Comparison of ENCODE assay signal across 30 cellular contexts in the genomic region with DNA sequence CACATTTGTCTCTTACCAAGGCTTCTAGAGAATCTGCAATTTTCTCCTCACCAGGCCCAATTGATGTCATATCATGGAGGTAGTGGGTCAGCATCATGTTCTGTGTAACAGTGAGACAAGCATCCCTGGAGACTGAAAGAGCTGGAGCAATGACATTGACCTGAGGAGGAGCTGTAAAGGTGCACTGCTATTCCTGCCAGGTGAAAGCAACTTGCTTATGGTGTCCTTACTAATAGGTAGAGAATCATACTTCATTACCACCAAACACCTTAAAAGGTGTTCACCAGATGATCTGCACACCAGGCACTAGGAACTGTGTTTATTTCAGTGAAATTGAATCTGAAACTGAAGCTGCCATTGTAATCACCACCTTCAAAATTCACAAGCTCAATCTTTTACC.
"Had no signal": no experiment of that assay in that cellular context is flagged by ENCODE, and none has a peak within 500 bp of the region (broad histone marks: within the 10 kb centered on the region; RNA-seq: fewer than 3 reads in every experiment).

No MANE protein-coding gene starts in this region.

- ATAC-seq: heart right ventricle; left cardiac atrium; mucosa of descending colon; natural killer cell treated with Interleukin-12 subunit alpha and Interleukin-12 subunit beta and Interleukin-15 and Interleukin-18, amount 100 ng/mL, for 72 hours; stimulated activated effector memory CD8-positive, alpha-beta T cell treated with anti-CD3 and anti-CD28 coated beads, Interleukin-12 subunit alpha, Interleukin-12 subunit beta, amount 100 ng/mL, for 72 hours had no signal

- H3K9ac ChIP-seq: parathyroid adenoma had no signal

- FAIRE-seq: islet of Langerhans had no signal

- DNase-seq: colonic mucosa; effector memory CD4-positive, alpha-beta T cell; erythroblast; esophagus squamous epithelium; foreskin melanocyte; glutamatergic neuron; hippocampal formation; left cardiac atrium; mesenchymal stem cell; mucosa of descending colon; naive B cell; stimulated activated CD4-positive, alpha-beta T cell treated with anti-CD3 and anti-CD28 coated beads, Interleukin-12 subunit alpha, Interleukin-12 subunit beta, amount 100 ng/mL, for 4 hours; stimulated activated CD4-positive, alpha-beta T cell treated with anti-CD3 and anti-CD28 coated beads, Interleukin-1b, Interleukin-23, amount 100 ng/mL, for 48 hours; stimulated activated CD4-positive, alpha-beta T cell treated with anti-CD3 and anti-CD28 coated beads, Interleukin-4, amount 100 ng/mL, for 24 hours; stimulated activated naive CD4-positive, alpha-beta T cell treated with Interleukin-2 at 50 U/mL for 16 hours; stomach; tibial artery had no signal

- H3K4me1 Mint-ChIP-seq: neural crest cell had no signal

- H3K27ac Mint-ChIP-seq: dendritic cell treated with granulocyte-macrophage colony-stimulating factor and Interleukin-4, amounts not matched to agents 40 ng/mL and 50 ng/mL, for 4 days; mesothelial cell of epicardium; naive B cell; natural killer cell treated with Interleukin-12 subunit alpha and Interleukin-12 subunit beta and Interleukin-15 and Interleukin-18, amount 100 ng/mL, for 72 hours; progenitor cell of endocrine pancreas; stimulated activated effector memory CD8-positive, alpha-beta T cell treated with anti-CD3 and anti-CD28 coated beads, Interleukin-12 subunit alpha, Interleukin-12 subunit beta, amount 100 ng/mL, for 72 hours; type B pancreatic cell had no signal

- H2AFZ ChIP-seq: parathyroid adenoma had no signal

- H3K9me3 ChIP-seq: colonic mucosa, esophagus squamous epithelium, heart right ventricle, left lung, mucosa of descending colon, neutrophil, stomach, tibial artery had no signal

- H3K4me3 ChIP-seq: colonic mucosa, esophagus squamous epithelium, heart right ventricle, left lung, mucosa of descending colon, smooth muscle cell, stomach, tibial artery had no signal

- H3K79me2 ChIP-seq: parathyroid adenoma had no signal

- H3K36me3 ChIP-seq: colonic mucosa, esophagus squamous epithelium, heart right ventricle, left lung, neutrophil, stomach had no signal

- H3K4me3 Mint-ChIP-seq: dendritic cell treated with granulocyte-macrophage colony-stimulating factor and Interleukin-4, amounts not matched to agents 40 ng/mL and 50 ng/mL, for 4 days; mesothelial cell of epicardium; naive B cell; natural killer cell treated with Interleukin-12 subunit alpha and Interleukin-12 subunit beta and Interleukin-15 and Interleukin-18, amount 100 ng/mL, for 72 hours; neural crest cell; stimulated activated effector memory CD8-positive, alpha-beta T cell treated with anti-CD3 and anti-CD28 coated beads, Interleukin-12 subunit alpha, Interleukin-12 subunit beta, amount 100 ng/mL, for 72 hours; type B pancreatic cell had no signal

- H3K4me1 ChIP-seq: colonic mucosa, parathyroid adenoma had no signal

- H3K27me3 ChIP-seq: colonic mucosa, heart right ventricle, left lung, neutrophil, stomach, tibial artery had no signal

- H3K9me3 Mint-ChIP-seq: dendritic cell treated with granulocyte-macrophage colony-stimulating factor and Interleukin-4, amounts not matched to agents 40 ng/mL and 50 ng/mL, for 4 days; mesothelial cell of epicardium; natural killer cell treated with Interleukin-12 subunit alpha and Interleukin-12 subunit beta and Interleukin-15 and Interleukin-18, amount 100 ng/mL, for 72 hours; neural crest cell; stimulated activated effector memory CD8-positive, alpha-beta T cell treated with anti-CD3 and anti-CD28 coated beads, Interleukin-12 subunit alpha, Interleukin-12 subunit beta, amount 100 ng/mL, for 72 hours; type B pancreatic cell had no signal

- H3K27ac ChIP-seq: colonic mucosa, esophagus squamous epithelium, heart right ventricle, neutrophil, parathyroid adenoma, stomach had no signal

- H3K36me3 Mint-ChIP-seq: naive B cell; natural killer cell treated with Interleukin-12 subunit alpha and Interleukin-12 subunit beta and Interleukin-15 and Interleukin-18, amount 100 ng/mL, for 72 hours; type B pancreatic cell had no signal
